23 cellular contexts compared by ENCODE assay signal in the genomic region with DNA sequence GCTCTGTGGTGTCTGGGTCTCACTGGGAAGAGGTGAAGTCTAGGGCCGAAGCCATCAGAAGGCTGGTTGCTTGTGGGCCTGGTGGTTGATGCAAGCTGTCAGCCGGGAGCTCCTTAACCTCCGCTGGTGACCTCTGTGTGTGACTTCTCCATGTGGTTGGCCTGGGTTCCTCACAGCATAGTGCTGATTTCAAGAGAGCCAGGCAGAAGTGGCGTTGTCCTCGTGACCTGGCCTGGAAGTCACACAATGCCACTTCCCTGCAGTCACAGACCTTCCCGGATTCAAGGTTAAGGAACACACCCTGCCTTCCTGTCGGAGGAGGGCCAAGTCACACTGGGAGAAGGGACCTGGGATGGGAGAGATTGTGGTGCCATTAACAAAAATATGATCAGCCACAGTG.
DNase-seq lines count a peak whose midpoint lies in the region; ATAC-seq, FAIRE-seq and TF ChIP-seq lines count a peak whose summit lies in the region.
"Had no signal": no experiment of that assay in that cellular context is flagged by ENCODE, and none has a peak within 500 bp of the region (broad histone marks: within the 10 kb centered on the region; RNA-seq: fewer than 3 reads in every experiment).

No MANE protein-coding gene starts in this region.

- no peak for TF ChIP-seq POLR2A in HepG2 (IDR thresholded peaks at IDR 0.05; ENCODE audit: insufficient read depth in 1 of 2, low read depth in 2 of 2, low read length in 2 of 2)

- no peaks in the 10 kb centered on the region for H3K36me3 ChIP-seq in liver (ENCODE audit: control insufficient read depth in 4 of 4, insufficient read depth in 3 of 4, low read depth in 1 of 4, low read length in 3 of 4)
- no peaks in the 10 kb centered on the region for H3K36me3 ChIP-seq in HepG2 (replicated peaks in 1 of 2; ENCODE audit: control insufficient read depth in 1 of 2, insufficient read depth in 2 of 2, low read length in 2 of 2)
- no peaks in the 10 kb centered on the region for H3K36me3 ChIP-seq in naive thymus-derived CD4-positive, alpha-beta T cell (ENCODE audit: control insufficient read depth in 2 of 3, insufficient read depth in 3 of 3, low read length in 3 of 3)

- H3K4me2 ChIP-seq in HepG2 (ENCODE audit: low read depth, low read length), result no peak overlapping the region

- H3K4me1 ChIP-seq in liver (ENCODE audit: control insufficient read depth in 4 of 4, insufficient read depth in 4 of 4, low read length in 3 of 4) (no peaks in the 10 kb centered on the region), HepG2 (ENCODE audit: insufficient read depth, low read length) (peaks cover 16% of the 10 kb centered on the region)
- H3K4me1 ChIP-seq in naive thymus-derived CD4-positive, alpha-beta T cell (ENCODE audit: control insufficient read depth in 2 of 2, insufficient read depth in 2 of 2, low read length in 2 of 2), result no peaks in the 10 kb centered on the region
- H3K4me1 ChIP-seq: foreskin keratinocyte had no signal

- H3K4me3 Mint-ChIP-seq in naive thymus-derived CD4-positive, alpha-beta T cell, result no peak overlapping the region
- no peak overlapping the region for H3K4me3 Mint-ChIP-seq in stimulated activated naive CD8-positive, alpha-beta T cell treated with anti-CD3 and anti-CD28 coated beads, Interleukin-15, amount 100 ng/mL, for 72 hours
- H3K4me3 Mint-ChIP-seq: activated B cell treated with CpG ODN at 0.5 μM for 24 hours; activated CD4-positive, alpha-beta memory T cell treated with anti-CD3 and anti-CD28 coated beads, Interleukin-2, amount 10 ng/mL, durations not matched to agents 7 days and 5 days; IgD-negative memory B cell; T-helper 2 cell treated with Interferon-gamma antibody and Interleukin-4, amounts not matched to agents 5 μg/mL and 100 μg/mL, for 36 hours had no signal

- H4K20me1 ChIP-seq in HepG2 (ENCODE audit: insufficient read depth, low read length), result no peaks in the 10 kb centered on the region

- TF ChIP-seq EP300 in HepG2 (IDR thresholded peaks at IDR 0.05; ENCODE audit: low read depth in 2 of 2, low read length in 2 of 2), result no peak
- no peak for TF ChIP-seq EP300 in HepG2 (CRISPR knock-in tag; IDR thresholded peaks at IDR 0.05; ENCODE audit: borderline replicate concordance)

- intact Hi-C loops in HepG2 (cut with micrococcal nuclease; ENCODE audit: unreplicated experiment), result no loop called here
- intact Hi-C loops in left cardiac atrium (cut with DNase I), result no loop called here
- intact Hi-C loops in naive thymus-derived CD4-positive, alpha-beta T cell (cut with micrococcal nuclease), result no loop called here

- no peak overlapping the region for H2AFZ ChIP-seq in HepG2 (ENCODE audit: low read length)

- POLR2A ChIA-PET in HepG2 (lab: Yijun Ruan, JAX), result no interaction called here
- POLR2A ChIA-PET in naive thymus-derived CD4-positive, alpha-beta T cell (lab: Charles Lee), result no interaction called here

- H3K9me3 ChIP-seq in liver (ENCODE audit: control insufficient read depth in 4 of 4, low read length in 3 of 4) (no peaks in the 10 kb centered on the region), HepG2 (ENCODE audit: low read length) (no peaks in the 10 kb centered on the region)
- no peaks in the 10 kb centered on the region for H3K9me3 ChIP-seq in naive thymus-derived CD4-positive, alpha-beta T cell (ENCODE audit: control insufficient read depth in 2 of 3, low read length in 3 of 3)

- H3K9me3 Mint-ChIP-seq in naive thymus-derived CD4-positive, alpha-beta T cell, result no peaks in the 10 kb centered on the region
- H3K9me3 Mint-ChIP-seq in stimulated activated naive CD8-positive, alpha-beta T cell treated with anti-CD3 and anti-CD28 coated beads, Interleukin-15, amount 100 ng/mL, for 72 hours, result no peaks in the 10 kb centered on the region
- H3K9me3 Mint-ChIP-seq: activated B cell treated with CpG ODN at 0.5 μM for 24 hours; activated CD4-positive, alpha-beta memory T cell treated with anti-CD3 and anti-CD28 coated beads, Interleukin-2, amount 10 ng/mL, durations not matched to agents 7 days and 5 days; IgD-negative memory B cell; T-helper 2 cell treated with Interferon-gamma antibody and Interleukin-4, amounts not matched to agents 5 μg/mL and 100 μg/mL, for 36 hours had no signal

- in situ Hi-C loops in HepG2 (cut with HindIII; ENCODE audit: extremely low pct_ligation_motif_present, low pct_unique_long_range_greater_than_20kb), result no loop called here

- no peaks in the 10 kb centered on the region for H3K79me2 ChIP-seq in HepG2 (ENCODE audit: insufficient read depth, low read length)

- no peaks in the 10 kb centered on the region for H3K27me3 ChIP-seq in liver (ENCODE audit: control insufficient read depth in 4 of 4, insufficient read depth in 4 of 4, low read length in 3 of 4)
- peaks cover 1 to 18% of the 10 kb centered on the region in 2 experiments; a peak in 2 of 5 replicates for H3K27me3 ChIP-seq in HepG2 (ENCODE audit: control insufficient read depth in 1 of 2, insufficient read depth in 2 of 2, low read length in 2 of 2)
- no peaks in the 10 kb centered on the region for H3K27me3 ChIP-seq in naive thymus-derived CD4-positive, alpha-beta T cell (ENCODE audit: control insufficient read depth in 2 of 2, insufficient read depth in 2 of 2, low read length in 2 of 2)
- H3K27me3 ChIP-seq: foreskin keratinocyte had no signal

- WGBS in liver, result 81% methylated on average over 7 of the region's 7 CpGs
- WGBS in HepG2 (ENCODE audit: low lambda C conversion rate), result 47% methylated on average over 5 of the region's 7 CpGs

- CTCF ChIA-PET in HepG2 (lab: Yijun Ruan, JAX; ENCODE audit: low intra/inter-chr PET ratio, low total read pairs), result no interaction called here
- CTCF ChIA-PET in naive thymus-derived CD4-positive, alpha-beta T cell (lab: Charles Lee), result no interaction called here

- TF ChIP-seq RAD21 in liver (IDR thresholded peaks at IDR 0.05) (no peak), HepG2 (CRISPR knock-in tag; IDR thresholded peaks at IDR 0.05) (no peak)

- TF ChIP-seq CTCF in liver (IDR thresholded peaks at IDR 0.05; ENCODE audit: low read depth, low read length, missing input control) (no peak), HepG2 (CRISPR knock-in tag; IDR thresholded peaks at IDR 0.05) (no peak)

- DNase-seq in HepG2 (ENCODE audit: low spot score), result no peak
- DNase-seq in left cardiac atrium, result peak; percentile 41
- DNase-seq in naive thymus-derived CD4-positive, alpha-beta T cell, result no peak
- no peak for DNase-seq in NCI-H2081 (lab: John Stamatoyannopoulos, UW)
- no peak for DNase-seq in stimulated activated naive CD8-positive, alpha-beta T cell treated with anti-CD3 and anti-CD28 coated beads, Interleukin-15, amount 100 ng/mL, for 72 hours
- DNase-seq: activated B cell treated with CpG ODN at 0.5 μM for 24 hours; activated CD4-positive, alpha-beta memory T cell treated with anti-CD3 and anti-CD28 coated beads, Interleukin-2, amount 10 ng/mL, durations not matched to agents 7 days and 5 days; activated gamma-delta T cell treated with Interleukin-2 at 50 U/mL for 16 hours; amniotic stem cell; erythroblast; GDM1; NCI-H146; NCI-H748 treated with DMSO at 0.1 percent for 48 hours; stimulated activated CD4-positive, alpha-beta T cell treated with anti-CD3 and anti-CD28 coated beads, Interleukin-15, amount 100 ng/mL, for 24 hours had no signal

- ATAC-seq in HepG2 (no peak), left cardiac atrium (peak; percentile 30 to 34), HG02884 (IDR thresholded peaks at IDR 0.05; ENCODE audit: unreplicated experiment) (no peak), HG03571 (IDR thresholded peaks at IDR 0.05; ENCODE audit: unreplicated experiment) (no peak)
- peak; percentile 50 for ATAC-seq in naive thymus-derived CD4-positive, alpha-beta T cell
- ATAC-seq in stimulated activated naive CD8-positive, alpha-beta T cell treated with anti-CD3 and anti-CD28 coated beads, Interleukin-15, amount 100 ng/mL, for 72 hours, result no peak
- ATAC-seq: foreskin keratinocyte had no signal

- no peak overlapping the region for H3K27ac Mint-ChIP-seq in naive thymus-derived CD4-positive, alpha-beta T cell
- H3K27ac Mint-ChIP-seq in stimulated activated naive CD8-positive, alpha-beta T cell treated with anti-CD3 and anti-CD28 coated beads, Interleukin-15, amount 100 ng/mL, for 72 hours, result no peak overlapping the region
- H3K27ac Mint-ChIP-seq: activated B cell treated with CpG ODN at 0.5 μM for 24 hours; activated CD4-positive, alpha-beta memory T cell treated with anti-CD3 and anti-CD28 coated beads, Interleukin-2, amount 10 ng/mL, durations not matched to agents 7 days and 5 days; IgD-negative memory B cell; T-helper 2 cell treated with Interferon-gamma antibody and Interleukin-4, amounts not matched to agents 5 μg/mL and 100 μg/mL, for 36 hours had no signal

- no peak overlapping the region for H3K9ac ChIP-seq in liver (ENCODE audit: low read depth in 1 of 2, low read length in 2 of 2)
- no peak overlapping the region for H3K9ac ChIP-seq in HepG2 (ENCODE audit: insufficient read depth, low read depth, low read length)

- H3K4me1 Mint-ChIP-seq in naive thymus-derived CD4-positive, alpha-beta T cell, result peaks cover 0 to 17% (median 5%) of the 10 kb centered on the region in 7 donors
- peaks cover 32% of the 10 kb centered on the region for H3K4me1 Mint-ChIP-seq in stimulated activated naive CD8-positive, alpha-beta T cell treated with anti-CD3 and anti-CD28 coated beads, Interleukin-15, amount 100 ng/mL, for 72 hours
- H3K4me1 Mint-ChIP-seq: activated B cell treated with CpG ODN at 0.5 μM for 24 hours, IgD-negative memory B cell had no signal

- BruUV-seq in HepG2 (replicated peaks; lab: Mats Ljungman, UMichigan), result no TSS peak

- FAIRE-seq in HepG2 (lab: Jason Lieb, UNC), result no peak
- FAIRE-seq: keratinocyte had no signal

- H3K36me3 Mint-ChIP-seq in naive thymus-derived CD4-positive, alpha-beta T cell, result no peaks in the 10 kb centered on the region
- H3K36me3 Mint-ChIP-seq: IgD-negative memory B cell had no signal

- H3K4me3 ChIP-seq in liver (ENCODE audit: low read depth in 1 of 3, low read length in 3 of 3) (no peak overlapping the region), HepG2 (replicated peaks in 1 of 3; ENCODE audit: insufficient read depth in 1 of 3, low read depth in 2 of 3, low read length in 3 of 3) (no peak overlapping the region)
- H3K4me3 ChIP-seq in naive thymus-derived CD4-positive, alpha-beta T cell (ENCODE audit: low read length), result no peak overlapping the region
- H3K4me3 ChIP-seq: SK-N-MC had no signal

- H3K27me3 Mint-ChIP-seq in naive thymus-derived CD4-positive, alpha-beta T cell, result peaks cover 0 to 21% (median 0%) of the 10 kb centered on the region in 5 donors
- peaks cover 14% of the 10 kb centered on the region for H3K27me3 Mint-ChIP-seq in stimulated activated naive CD8-positive, alpha-beta T cell treated with anti-CD3 and anti-CD28 coated beads, Interleukin-15, amount 100 ng/mL, for 72 hours
- H3K27me3 Mint-ChIP-seq: activated B cell treated with CpG ODN at 0.5 μM for 24 hours had no signal

- H3K27ac ChIP-seq in liver (ENCODE audit: low read depth in 1 of 2, low read length in 2 of 2) (no peak overlapping the region), HepG2 (ENCODE audit: extremely low read length, insufficient read depth, low read length) (no peak overlapping the region)
- no peak overlapping the region for H3K27ac ChIP-seq in naive thymus-derived CD4-positive, alpha-beta T cell (ENCODE audit: low read depth, low read length)
- H3K27ac ChIP-seq: C4-2B, foreskin keratinocyte, SK-N-MC had no signal

TF ChIP-seq in liver, 16 proteins besides CTCF, POLR2A, EP300 and RAD21 (continues in another document):
- no peak for TF ChIP-seq SP1 (IDR thresholded peaks at IDR 0.05)

TF ChIP-seq in HepG2, 621 proteins besides CTCF, POLR2A, EP300 and RAD21 (continues in another document):
- TF ChIP-seq HOXA9 (CRISPR knock-in tag; IDR thresholded peaks at IDR 0.05; ENCODE audit: borderline replicate concordance), result no peak

Comparison
In these comparisons a context has a peak if more than half of its experiments do, and no peak if none do; other contexts are left out.
1. ATAC-seq: peak in left cardiac atrium (2 of 2) and naive thymus-derived CD4-positive, alpha-beta T cell (single experiment); none in HepG2 (single experiment), stimulated activated naive CD8-positive, alpha-beta T cell treated with anti-CD3 and anti-CD28 coated beads, Interleukin-15, amount 100 ng/mL, for 72 hours (single experiment), HG02884 (single experiment) and HG03571 (single experiment).